18 cellular contexts compared by ENCODE assay signal in genomic region chr1:151976868-151977267, GRCh38. TPM values are rescaled to one million over a fixed set of nuclear protein-coding genes. Genes with fewer than 3 reads are reported as not detected.
DNase-seq lines count a peak whose midpoint lies in the region; ATAC-seq and TF ChIP-seq lines count a peak whose summit lies in the region.
"Had no signal": no experiment of that assay in that cellular context is flagged by ENCODE, and none has a peak within 500 bp of the region (broad histone marks: within the 10 kb centered on the region; RNA-seq: fewer than 3 reads in every experiment).

No MANE protein-coding gene starts in this region.

- CTCF ChIA-PET in HCT116 (lab: Charles Lee): interaction anchor here (0.8 to 3.6 kb wide), 5 partner anchors 8 to 58 kb away, joined by 3 to 22 read pairs (median 3); no protein-coding TSS in a partner anchor

- H3K9me3 ChIP-seq in HCT116 (ENCODE audit: control insufficient read depth in 1 of 2, insufficient read depth in 1 of 2, low read depth in 1 of 2, low read length in 2 of 2) (no peaks in the 10 kb centered on the region), left ventricle myocardium inferior (replicated peaks) (no peaks in the 10 kb centered on the region), aorta (ENCODE audit: control insufficient read depth, low read length) (no peaks in the 10 kb centered on the region)

- H3K4me1 Mint-ChIP-seq in progenitor cell of endocrine pancreas (ENCODE audit: low read depth) (peaks cover 42% of the 10 kb centered on the region), endothelial cell (ENCODE audit: unreplicated experiment) (peaks cover 6% of the 10 kb centered on the region)
- H3K4me1 Mint-ChIP-seq: natural killer cell had no signal

- DNase-seq in HCT116 (ENCODE audit: low read depth, low spot score) (no peak), fibroblast of mammary gland (ENCODE audit: low read depth) (peak; percentile 68), progenitor cell of endocrine pancreas (ENCODE audit: low spot score, unreplicated experiment) (no peak), NCI-H510A treated with DMSO at 0.1 percent for 48 hours (lab: John Stamatoyannopoulos, UW) (no peak), left ventricle myocardium inferior (no peak), endothelial cell (ENCODE audit: low spot score) (no peak), aorta (no peak)
- DNase-seq: activated CD4-positive, alpha-beta T cell treated with anti-CD3 and anti-CD28 coated beads for 1 hour; activated naive CD8-positive, alpha-beta T cell treated with anti-CD3 and anti-CD28 coated beads, Interleukin-2, amount 50 U/mL, for 24 hours; activated T-cell treated with anti-CD3 and anti-CD28 coated beads for 4 hours; H9; natural killer cell; NCI-H2107; stimulated activated naive CD8-positive, alpha-beta T cell treated with anti-CD3 and anti-CD28 coated beads, Interleukin-15, amount 100 ng/mL, for 72 hours; T-helper 1 cell had no signal

- no peak overlapping the region for H3K4me3 Mint-ChIP-seq in progenitor cell of endocrine pancreas (ENCODE audit: low read depth)
- H3K4me3 Mint-ChIP-seq in endothelial cell (ENCODE audit: unreplicated experiment): no peak overlapping the region
- H3K4me3 Mint-ChIP-seq: activated naive CD8-positive, alpha-beta T cell treated with anti-CD3 and anti-CD28 coated beads, Interleukin-2, amount 50 U/mL, for 24 hours; CD14-positive monocyte; H9; natural killer cell; stimulated activated naive CD8-positive, alpha-beta T cell treated with anti-CD3 and anti-CD28 coated beads, Interleukin-15, amount 100 ng/mL, for 72 hours had no signal

- TF ChIP-seq RAD21 in HCT116 (IDR thresholded peaks at IDR 0.05; ENCODE audit: low read depth): no peak

- H2AFZ ChIP-seq in HCT116 (ENCODE audit: low read depth, low read length, poor library complexity, severe bottlenecking): no peak overlapping the region

- WGBS in aorta, 2 donors: 90 to 91% methylated on average over 3 of the region's 3 CpGs

- H3K9me3 Mint-ChIP-seq in progenitor cell of endocrine pancreas (ENCODE audit: low read depth) (no peaks in the 10 kb centered on the region), endothelial cell (ENCODE audit: unreplicated experiment) (no peaks in the 10 kb centered on the region)
- H3K9me3 Mint-ChIP-seq: activated naive CD8-positive, alpha-beta T cell treated with anti-CD3 and anti-CD28 coated beads, Interleukin-2, amount 50 U/mL, for 24 hours; H9; natural killer cell; stimulated activated naive CD8-positive, alpha-beta T cell treated with anti-CD3 and anti-CD28 coated beads, Interleukin-15, amount 100 ng/mL, for 72 hours had no signal

- ATAC-seq in HCT116 (peak; percentile 78), SK-N-SH treated with all-trans-retinoic acid at 6 μM for 48 hours (peak; percentile 62), aorta (ENCODE audit: low FRiP score) (no peak)
- ATAC-seq: activated naive CD8-positive, alpha-beta T cell treated with anti-CD3 and anti-CD28 coated beads, Interleukin-2, amount 50 U/mL, for 24 hours; natural killer cell; sciatic nerve; stimulated activated naive CD8-positive, alpha-beta T cell treated with anti-CD3 and anti-CD28 coated beads, Interleukin-15, amount 100 ng/mL, for 72 hours had no signal

- POLR2A ChIA-PET in HCT116 (lab: Charles Lee): interaction anchor here (1.4 to 1.9 kb wide), 2 partner anchors 11 to 16 kb away, joined by 3 to 7 read pairs; no protein-coding TSS in a partner anchor

- RAD21 ChIA-PET in HCT116 (lab: Charles Lee; ENCODE audit: low non-redundant PET in 1 of 2, low total read pairs in 2 of 2, uncharacterized antibody in 2 of 2, unreplicated experiment in 2 of 2): interaction anchor here in 1 of 2 experiments (0.5 to 1.3 kb wide), 2 partner anchors 9 to 184 kb away, joined by 4 to 6 read pairs; no protein-coding TSS in a partner anchor

- H3K79me2 ChIP-seq in HCT116 (ENCODE audit: insufficient read depth, low read length): no peaks in the 10 kb centered on the region

- TF ChIP-seq CTCF in HCT116 (IDR thresholded peaks at IDR 0.05 in 2 of 3, conservative IDR thresholded peaks at IDR 0.05 in 1 of 3; ENCODE audit: borderline replicate concordance in 1 of 3, insufficient read depth in 1 of 3, low read depth in 2 of 3, low read length in 2 of 3) (no peak), fibroblast of mammary gland (conservative IDR thresholded peaks at IDR 0.05; ENCODE audit: control insufficient read depth, insufficient read depth, low read depth, low read length) (no peak), progenitor cell of endocrine pancreas (IDR thresholded peaks at IDR 0.05; ENCODE audit: unreplicated experiment) (no peak), left ventricle myocardium inferior (IDR thresholded peaks at IDR 0.05; ENCODE audit: borderline replicate concordance) (no peak), endothelial cell (IDR thresholded peaks at IDR 0.05; ENCODE audit: unreplicated experiment) (no peak)

- intact Hi-C loops in HCT116 (cut with micrococcal nuclease) (loop anchor here (1.0 kb wide), 1 partner anchor 9 kb away; no protein-coding TSS in a partner anchor), left ventricle myocardium inferior (cut with micrococcal nuclease) (no loop called here), aorta (cut with DNase I) (no loop called here)

- peaks cover 59 to 84% of the 10 kb centered on the region in 2 experiments for H3K4me1 ChIP-seq in HCT116 (ENCODE audit: control insufficient read depth in 1 of 2, insufficient read depth in 2 of 2, low read length in 2 of 2)
- peaks cover 24% of the 10 kb centered on the region for H3K4me1 ChIP-seq in left ventricle myocardium inferior
- H3K4me1 ChIP-seq in aorta (ENCODE audit: control insufficient read depth in 1 of 2, insufficient read depth in 2 of 2, low read length in 2 of 2): peaks cover 2 to 7% of the 10 kb centered on the region in 2 donors

- H4K20me1 ChIP-seq in HCT116 (ENCODE audit: insufficient read depth): no peaks in the 10 kb centered on the region

- H3K27ac ChIP-seq in HCT116 (ENCODE audit: low read depth, low read length) (peak overlapping the region; percentile 32; the same call in 1 of the 2 replicates), left ventricle myocardium inferior (replicated peaks) (no peak overlapping the region), aorta (ENCODE audit: low read depth in 1 of 2, low read length in 2 of 2) (no peak overlapping the region)

- TF ChIP-seq POLR2A in HCT116 (IDR thresholded peaks at IDR 0.05; ENCODE audit: borderline replicate concordance, extremely low read depth, insufficient read depth, insufficient read length): no peak

- BruUV-seq in HCT116 (replicated peaks; lab: Mats Ljungman, UMichigan): no TSS peak

- H3K4me2 ChIP-seq in HCT116 (ENCODE audit: low read length): peak overlapping the region; percentile 51

- H3K36me3 ChIP-seq in HCT116 (ENCODE audit: control insufficient read depth in 1 of 2, insufficient read depth in 2 of 2, low read length in 2 of 2): peaks cover 0 to 11% of the 10 kb centered on the region in 2 experiments; a peak in 2 of 4 replicates
- H3K36me3 ChIP-seq in left ventricle myocardium inferior: peaks cover 12% of the 10 kb centered on the region
- H3K36me3 ChIP-seq in aorta (ENCODE audit: control insufficient read depth in 1 of 2, insufficient read depth in 2 of 2, low read length in 1 of 2): no peaks in the 10 kb centered on the region

- H3K27ac Mint-ChIP-seq in progenitor cell of endocrine pancreas (peak overlapping the region; percentile 7), endothelial cell (ENCODE audit: unreplicated experiment) (no peak overlapping the region)
- H3K27ac Mint-ChIP-seq: activated naive CD8-positive, alpha-beta T cell treated with anti-CD3 and anti-CD28 coated beads, Interleukin-2, amount 50 U/mL, for 24 hours; CD14-positive monocyte; natural killer cell; stimulated activated naive CD8-positive, alpha-beta T cell treated with anti-CD3 and anti-CD28 coated beads, Interleukin-15, amount 100 ng/mL, for 72 hours had no signal

- H3K4me3 ChIP-seq in HCT116 (replicated peaks in 1 of 2; ENCODE audit: low read depth in 1 of 2, low read length in 2 of 2) (no peak overlapping the region), fibroblast of mammary gland (ENCODE audit: control insufficient read depth, low read depth, low read length) (no peak overlapping the region), left ventricle myocardium inferior (no peak overlapping the region), aorta (ENCODE audit: low read length in 2 of 2) (no peak overlapping the region)

- no peaks in the 10 kb centered on the region for H3K9me2 ChIP-seq in HCT116 (ENCODE audit: insufficient read depth)

- 0 out of 2 replicates have a peak overlapping the region, but pooled peaks have one; percentile 11 for H3K9ac ChIP-seq in HCT116 (ENCODE audit: low read length)

- no peaks in the 10 kb centered on the region for H3K27me3 ChIP-seq in HCT116 (ENCODE audit: insufficient read depth, low read length)
- H3K27me3 ChIP-seq in left ventricle myocardium inferior (ENCODE audit: low read depth): no peaks in the 10 kb centered on the region
- H3K27me3 ChIP-seq in aorta (ENCODE audit: control insufficient read depth in 1 of 2, insufficient read depth in 2 of 2, low read length in 1 of 2): no peaks in the 10 kb centered on the region

- H3K36me3 Mint-ChIP-seq in progenitor cell of endocrine pancreas (ENCODE audit: insufficient read depth) (peaks cover 13% of the 10 kb centered on the region), endothelial cell (ENCODE audit: low read depth, unreplicated experiment) (peaks cover 4% of the 10 kb centered on the region)

- H3K27me3 Mint-ChIP-seq in progenitor cell of endocrine pancreas (no peaks in the 10 kb centered on the region), endothelial cell (ENCODE audit: unreplicated experiment) (no peaks in the 10 kb centered on the region)

TF ChIP-seq in HCT116, 20 proteins besides CTCF, POLR2A, EP300 and RAD21 (continues in another document):
- peak; percentile 78 for TF ChIP-seq SP1 (IDR thresholded peaks at IDR 0.05; ENCODE audit: low read depth)

TF ChIP-seq in SK-N-SH treated with all-trans-retinoic acid at 6 μM for 48 hours, 23 proteins besides CTCF, POLR2A, EP300 and RAD21:
- TF ChIP-seq ISL1 (CRISPR knock-in tag; IDR thresholded peaks at IDR 0.05): no peak
- 0 out of 2 replicates have a peak, but pooled peaks have one; percentile 1 for TF ChIP-seq ZC3H10 (CRISPR knock-in tag; IDR thresholded peaks at IDR 0.05)
- 0 out of 2 replicates have a peak, but pooled peaks have one; percentile 43 for TF ChIP-seq ZFP3 (CRISPR knock-in tag; IDR thresholded peaks at IDR 0.05)
TF ChIP-seq in SK-N-SH treated with all-trans-retinoic acid at 6 μM for 48 hours: peak in this region for 2.

RNA-seq across cellular contexts. Expression of gene S100A10, which starts 16.8 kb away (rescaled TPM):
- 340 TPM for total RNA-seq in HCT116 (2021; ENCODE audit: unreplicated experiment)
- 152 and 230 TPM in 2 replicates for polyA plus RNA-seq in HCT116 (2012)
- total RNA-seq in progenitor cell of endocrine pancreas: 432 and 438 TPM in 2 replicates
- 186 TPM for total RNA-seq in left ventricle myocardium inferior
- 241 TPM for total RNA-seq in endothelial cell (ENCODE audit: unreplicated experiment)
- total RNA-seq in aorta: 100 to 1,000 TPM; 188 to 386 TPM
- polyA plus RNA-seq in aorta: 100 to 1,000 TPM; 244 to 417 TPM

RNA-seq across cellular contexts. Expression of gene S100A11, which starts 59.9 kb away (rescaled TPM):
- total RNA-seq in HCT116 (2021; ENCODE audit: unreplicated experiment): 229 TPM
- polyA plus RNA-seq in HCT116 (2012): 638 and 798 TPM in 2 replicates
- 142 and 192 TPM in 2 replicates for total RNA-seq in progenitor cell of endocrine pancreas
- total RNA-seq in left ventricle myocardium inferior: 66.9 TPM
- 1,124 TPM for total RNA-seq in endothelial cell (ENCODE audit: unreplicated experiment)
- total RNA-seq in aorta: 100 to 1,000 TPM; 416 to 418 TPM
- 100 to 1,000 TPM; 751 to 960 TPM for polyA plus RNA-seq in aorta
